9 cellular contexts compared by ENCODE assay signal in the genomic region with DNA sequence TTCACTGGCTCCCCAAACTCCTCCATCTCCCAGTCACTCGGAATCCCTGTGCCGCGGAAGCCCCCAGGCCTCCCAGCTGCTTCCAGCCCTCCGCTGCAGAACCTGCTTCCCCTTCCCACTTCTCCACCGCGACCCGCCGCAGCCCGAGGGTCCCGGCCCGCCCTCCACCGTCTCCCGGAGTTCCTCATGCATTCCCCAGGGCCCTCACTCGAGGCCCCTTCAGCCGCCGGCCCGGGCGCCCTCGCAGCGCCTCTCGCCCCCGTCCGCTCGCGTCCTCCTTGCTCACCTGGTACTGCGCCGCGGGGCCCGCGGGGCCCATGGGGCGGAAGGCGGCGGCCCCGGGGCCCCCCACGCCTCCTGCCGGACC. TPM values are rescaled to one million over a fixed set of nuclear protein-coding genes. Genes with fewer than 3 reads are reported as not detected.
DNase-seq lines count a peak whose midpoint lies in the region; ATAC-seq, FAIRE-seq and TF ChIP-seq lines count a peak whose summit lies in the region.
"Had no signal": no experiment of that assay in that cellular context is flagged by ENCODE, and none has a peak within 500 bp of the region (broad histone marks: within the 10 kb centered on the region; RNA-seq: fewer than 3 reads in every experiment).

No MANE protein-coding gene starts in this region.

- H3K4me1 ChIP-seq in CD4-positive, CD25-positive, alpha-beta regulatory T cell (ENCODE audit: control insufficient read depth, insufficient read depth, low read length, poor library complexity, severe bottlenecking) = peaks cover 53% of the 10 kb centered on the region
- H3K4me1 ChIP-seq in adipocyte (ENCODE audit: control insufficient read depth, insufficient read depth, low read length) (peaks cover 48% of the 10 kb centered on the region), keratinocyte (ENCODE audit: control insufficient read depth, extremely low read depth, insufficient read depth, low read length) (peaks cover 39% of the 10 kb centered on the region)

- peak overlapping the region; percentile 90 to 96 (median 92) for H3K4me3 Mint-ChIP-seq in CD4-positive, CD25-positive, alpha-beta regulatory T cell
- H3K4me3 Mint-ChIP-seq in stimulated activated naive CD8-positive, alpha-beta T cell treated with anti-CD3 and anti-CD28 coated beads, Interleukin-15, amount 100 ng/mL, for 72 hours = peak overlapping the region; percentile 96 to 99

- H3K4me3 ChIP-seq in CD4-positive, CD25-positive, alpha-beta regulatory T cell (ENCODE audit: low read depth, low read length) = peak overlapping the region; percentile 84
- H3K4me3 ChIP-seq in adipocyte (ENCODE audit: low read length) (peak overlapping the region; percentile 96), keratinocyte (ENCODE audit: control insufficient read depth in 2 of 3, extremely low read depth in 1 of 3, insufficient read depth in 2 of 3, low read depth in 1 of 3, low read length in 3 of 3) (peak overlapping the region; percentile 92 to 95 (median 94))

- H3K36me3 ChIP-seq in CD4-positive, CD25-positive, alpha-beta regulatory T cell (ENCODE audit: control insufficient read depth, insufficient read depth, low read length) = peaks cover 5% of the 10 kb centered on the region
- H3K36me3 ChIP-seq in adipocyte (ENCODE audit: control insufficient read depth, insufficient read depth, low read length, severe bottlenecking) (peaks cover 3% of the 10 kb centered on the region), keratinocyte (ENCODE audit: control insufficient read depth in 2 of 2, extremely low read depth in 1 of 2, insufficient read depth in 2 of 2, low read length in 2 of 2) (peaks cover 0 to 4% of the 10 kb centered on the region in 2 experiments)

- peaks cover 14 to 53% (median 27%) of the 10 kb centered on the region in 4 donors for H3K4me1 Mint-ChIP-seq in CD4-positive, CD25-positive, alpha-beta regulatory T cell
- H3K4me1 Mint-ChIP-seq in stimulated activated naive CD8-positive, alpha-beta T cell treated with anti-CD3 and anti-CD28 coated beads, Interleukin-15, amount 100 ng/mL, for 72 hours = peaks cover 51% of the 10 kb centered on the region

- no peak for FAIRE-seq in keratinocyte (lab: Jason Lieb, UNC)

- peak overlapping the region; percentile 43 for H2AFZ ChIP-seq in keratinocyte (ENCODE audit: control insufficient read depth, low read length)

- H3K4me2 ChIP-seq in keratinocyte (ENCODE audit: control insufficient read depth, extremely low read depth, insufficient read depth, low read depth, low read length) = peak overlapping the region; percentile 100

- no peaks in the 10 kb centered on the region for H3K27me3 ChIP-seq in CD4-positive, CD25-positive, alpha-beta regulatory T cell (ENCODE audit: control insufficient read depth, insufficient read depth, low read length)
- H3K27me3 ChIP-seq in adipocyte (replicated peaks; ENCODE audit: control insufficient read depth, insufficient read depth, low read length) (no peaks in the 10 kb centered on the region), keratinocyte (ENCODE audit: control insufficient read depth, extremely low read depth, insufficient read depth, low read length) (no peaks in the 10 kb centered on the region)

- H3K9me3 ChIP-seq in CD4-positive, CD25-positive, alpha-beta regulatory T cell (ENCODE audit: control insufficient read depth in 2 of 2, low read length in 2 of 2) = no peaks in the 10 kb centered on the region
- H3K9me3 ChIP-seq in adipocyte (ENCODE audit: control insufficient read depth, low read length) = no peaks in the 10 kb centered on the region
- H3K9me3 ChIP-seq in keratinocyte (ENCODE audit: control insufficient read depth, low read depth, low read length) = no peaks in the 10 kb centered on the region

- dilution Hi-C loops in keratinocyte (cut with MboI; ENCODE audit: extremely low pct_ligation_motif_present, low sequenced_read_pairs) = no loop called here

- H3K9ac ChIP-seq in adipocyte (ENCODE audit: low read length) = peak overlapping the region; percentile 98
- peak overlapping the region; percentile 90 for H3K9ac ChIP-seq in keratinocyte (ENCODE audit: control insufficient read depth, extremely low read depth, insufficient read depth, low read length)

- H3K9me3 Mint-ChIP-seq in CD4-positive, CD25-positive, alpha-beta regulatory T cell = peaks cover 0 to 2% (median 0%) of the 10 kb centered on the region in 7 donors
- no peaks in the 10 kb centered on the region for H3K9me3 Mint-ChIP-seq in stimulated activated naive CD8-positive, alpha-beta T cell treated with anti-CD3 and anti-CD28 coated beads, Interleukin-15, amount 100 ng/mL, for 72 hours

- peak overlapping the region; percentile 82 to 96 (median 85) for H3K27ac Mint-ChIP-seq in CD4-positive, CD25-positive, alpha-beta regulatory T cell
- H3K27ac Mint-ChIP-seq in stimulated activated naive CD8-positive, alpha-beta T cell treated with anti-CD3 and anti-CD28 coated beads, Interleukin-15, amount 100 ng/mL, for 72 hours = peak overlapping the region; percentile 97

- no peaks in the 10 kb centered on the region for H3K27me3 Mint-ChIP-seq in CD4-positive, CD25-positive, alpha-beta regulatory T cell
- H3K27me3 Mint-ChIP-seq in stimulated activated naive CD8-positive, alpha-beta T cell treated with anti-CD3 and anti-CD28 coated beads, Interleukin-15, amount 100 ng/mL, for 72 hours = no peaks in the 10 kb centered on the region

- H3K79me2 ChIP-seq in keratinocyte (ENCODE audit: control insufficient read depth, insufficient read depth, low read length) = peaks cover 46% of the 10 kb centered on the region

- no peak for TF ChIP-seq CTCF in keratinocyte (optimal IDR thresholded peaks at IDR 0.05 in 1 of 3, IDR thresholded peaks at IDR 0.05 in 1 of 3, conservative IDR thresholded peaks at IDR 0.05 in 1 of 3; ENCODE audit: extremely low read depth in 1 of 3, insufficient read depth in 2 of 3, low read length in 3 of 3)

- peaks cover 4% of the 10 kb centered on the region for H4K20me1 ChIP-seq in keratinocyte (ENCODE audit: control insufficient read depth, extremely low read depth, insufficient read depth, low read length)

- DNase-seq in CD4-positive, CD25-positive, alpha-beta regulatory T cell = no peak
- DNase-seq in HK-2 (ENCODE audit: unreplicated experiment) (peak; percentile 43), adipocyte (ENCODE audit: low read depth) (no peak), keratinocyte (ENCODE audit: low read depth, low spot score) (no peak), NCI-H1105 (lab: John Stamatoyannopoulos, UW) (no peak), DMS 273 treated with DMSO at 0.1 percent for 48 hours (lab: John Stamatoyannopoulos, UW) (no peak)
- DNase-seq in stimulated activated naive CD8-positive, alpha-beta T cell treated with anti-CD3 and anti-CD28 coated beads, Interleukin-15, amount 100 ng/mL, for 72 hours = no peak

- H3K27ac ChIP-seq in CD4-positive, CD25-positive, alpha-beta regulatory T cell (ENCODE audit: insufficient read depth, low read length, poor library complexity, severe bottlenecking) = peak overlapping the region; percentile 92
- H3K27ac ChIP-seq in keratinocyte (ENCODE audit: control insufficient read depth, insufficient read depth, low read length) = peak overlapping the region; percentile 80

- peaks cover under 1% of the 10 kb centered on the region for H3K36me3 Mint-ChIP-seq in CD4-positive, CD25-positive, alpha-beta regulatory T cell

- ATAC-seq in CD4-positive, CD25-positive, alpha-beta regulatory T cell (ENCODE audit: low read depth in 2 of 2) = peak; percentile 17 to 20
- ATAC-seq in GM19372 (IDR thresholded peaks at IDR 0.05; ENCODE audit: low read depth, unreplicated experiment) = peak; percentile 35
- ATAC-seq in stimulated activated naive CD8-positive, alpha-beta T cell treated with anti-CD3 and anti-CD28 coated beads, Interleukin-15, amount 100 ng/mL, for 72 hours = peak; percentile 61

- peaks cover 2% of the 10 kb centered on the region for H3K9me1 ChIP-seq in keratinocyte (ENCODE audit: control insufficient read depth, extremely low read depth, insufficient read depth, low read length)

RNA-seq across cellular contexts. Expression of gene SMARCD2, which starts 0.3 kb away (rescaled TPM):
- 132 TPM for total RNA-seq in CD4-positive, CD25-positive, alpha-beta regulatory T cell
- polyA plus RNA-seq in CD4-positive, CD25-positive, alpha-beta regulatory T cell = 100 to 1,000 TPM; 104 to 149 (median 113) TPM
- 80.3 to 99.8 TPM (median 86.3 TPM) in 3 replicates for polyA plus RNA-seq in keratinocyte
- 40.3 TPM for polyA plus RNA-seq in keratinocyte (2011; ENCODE audit: low read depth)
- polyA plus RNA-seq in keratinocyte (2011; cell fraction: cytosol; rRNA removed) = 69.0 and 79.0 TPM in 2 replicates
- polyA plus RNA-seq in keratinocyte (2011; cell fraction: nucleus; rRNA removed) = 91.1 and 95.0 TPM in 2 replicates
- 70.5 and 75.3 TPM in 2 replicates for polyA plus RNA-seq in keratinocyte (2012; ENCODE audit: low replicate concordance)
- 113 to 179 TPM (median 177 TPM) in 3 replicates for polyA minus RNA-seq in keratinocyte
- polyA minus RNA-seq in keratinocyte (2011; cell fraction: cytosol; rRNA and poly(A)+ RNA removed) = 102 TPM
- 40.4 and 47.6 TPM in 2 replicates for polyA minus RNA-seq in keratinocyte (2011; cell fraction: nucleus; rRNA and poly(A)+ RNA removed)

RNA-seq across cellular contexts. Expression of gene FTSJ3, which starts 14.7 kb away (rescaled TPM):
- 39.4 TPM for total RNA-seq in CD4-positive, CD25-positive, alpha-beta regulatory T cell
- 10 to 100 TPM; 19.9 to 25.0 (median 23.1) TPM for polyA plus RNA-seq in CD4-positive, CD25-positive, alpha-beta regulatory T cell
- 35.4 to 48.5 TPM (median 43.7 TPM) in 3 replicates for polyA plus RNA-seq in keratinocyte
- 22.7 TPM for polyA plus RNA-seq in keratinocyte (2011; ENCODE audit: low read depth)
- 26.8 and 31.6 TPM in 2 replicates for polyA plus RNA-seq in keratinocyte (2011; cell fraction: cytosol; rRNA removed)
- polyA plus RNA-seq in keratinocyte (2011; cell fraction: nucleus; rRNA removed) = 65.6 and 77.0 TPM in 2 replicates
- polyA plus RNA-seq in keratinocyte (2012; ENCODE audit: low replicate concordance) = 19.0 and 39.7 TPM in 2 replicates
- polyA minus RNA-seq in keratinocyte = 41.5 to 50.2 TPM (median 46.3 TPM) in 3 replicates
- 18.6 TPM for polyA minus RNA-seq in keratinocyte (2011; cell fraction: cytosol; rRNA and poly(A)+ RNA removed)
- 45.5 and 50.7 TPM in 2 replicates for polyA minus RNA-seq in keratinocyte (2011; cell fraction: nucleus; rRNA and poly(A)+ RNA removed)

RNA-seq across cellular contexts. Expression of gene PSMC5, which starts 14.9 kb away (rescaled TPM):
- total RNA-seq in CD4-positive, CD25-positive, alpha-beta regulatory T cell = 84.8 TPM
- 100 to 1,000 TPM; 140 to 222 (median 169) TPM for polyA plus RNA-seq in CD4-positive, CD25-positive, alpha-beta regulatory T cell
- polyA plus RNA-seq in keratinocyte = 111 to 208 TPM (median 141 TPM) in 3 replicates
- 130 TPM for polyA plus RNA-seq in keratinocyte (2011; ENCODE audit: low read depth)
- polyA plus RNA-seq in keratinocyte (2011; cell fraction: cytosol; rRNA removed) = 141 and 155 TPM in 2 replicates
- 115 TPM in 2 replicates for polyA plus RNA-seq in keratinocyte (2011; cell fraction: nucleus; rRNA removed)
- 93.3 and 143 TPM in 2 replicates for polyA plus RNA-seq in keratinocyte (2012; ENCODE audit: low replicate concordance)
- polyA minus RNA-seq in keratinocyte = 71.5 to 165 TPM (median 143 TPM) in 3 replicates
- polyA minus RNA-seq in keratinocyte (2011; cell fraction: cytosol; rRNA and poly(A)+ RNA removed) = 100 TPM
- polyA minus RNA-seq in keratinocyte (2011; cell fraction: nucleus; rRNA and poly(A)+ RNA removed) = 36.1 and 56.9 TPM in 2 replicates

RNA-seq across cellular contexts. Expression of gene CSH2, which starts 31.3 kb away (rescaled TPM):
- total RNA-seq in CD4-positive, CD25-positive, alpha-beta regulatory T cell = 3.8 TPM
- not detected for polyA plus RNA-seq in CD4-positive, CD25-positive, alpha-beta regulatory T cell
- not detected in 3 replicates for polyA plus RNA-seq in keratinocyte
- not detected for polyA plus RNA-seq in keratinocyte (2011; ENCODE audit: low read depth)
- not detected in 2 replicates for polyA plus RNA-seq in keratinocyte (2011; cell fraction: cytosol; rRNA removed)
- polyA plus RNA-seq in keratinocyte (2011; cell fraction: nucleus; rRNA removed) = not detected in 2 replicates
- not detected in 2 replicates for polyA plus RNA-seq in keratinocyte (2012; ENCODE audit: low replicate concordance)
- polyA minus RNA-seq in keratinocyte = not detected in 3 replicates
- not detected for polyA minus RNA-seq in keratinocyte (2011; cell fraction: cytosol; rRNA and poly(A)+ RNA removed)
- not detected in 2 replicates for polyA minus RNA-seq in keratinocyte (2011; cell fraction: nucleus; rRNA and poly(A)+ RNA removed)
- total RNA-seq: T-helper 1 cell treated with Interleukin-12 subunit alpha and Interleukin-12 subunit beta and Interleukin-4 antibody, amounts not matched to agents 30 ng/mL and 1 ng/mL, for 36 hours had no signal

RNA-seq across cellular contexts. Expression of gene GH2, which starts 39.6 kb away (rescaled TPM):
- not detected for total RNA-seq in CD4-positive, CD25-positive, alpha-beta regulatory T cell
- not detected for polyA plus RNA-seq in CD4-positive, CD25-positive, alpha-beta regulatory T cell
- not detected in 3 replicates for polyA plus RNA-seq in keratinocyte
- not detected for polyA plus RNA-seq in keratinocyte (2011; ENCODE audit: low read depth)
- polyA plus RNA-seq in keratinocyte (2011; cell fraction: cytosol; rRNA removed) = not detected in 2 replicates
- not detected in 2 replicates for polyA plus RNA-seq in keratinocyte (2011; cell fraction: nucleus; rRNA removed)
- polyA plus RNA-seq in keratinocyte (2012; ENCODE audit: low replicate concordance) = not detected in 2 replicates
- polyA minus RNA-seq in keratinocyte = not detected in 3 replicates
- not detected for polyA minus RNA-seq in keratinocyte (2011; cell fraction: cytosol; rRNA and poly(A)+ RNA removed)
- not detected in 2 replicates for polyA minus RNA-seq in keratinocyte (2011; cell fraction: nucleus; rRNA and poly(A)+ RNA removed)
- total RNA-seq: T-helper 1 cell treated with Interleukin-12 subunit alpha and Interleukin-12 subunit beta and Interleukin-4 antibody, amounts not matched to agents 30 ng/mL and 1 ng/mL, for 36 hours had no signal
